In the genomic region with DNA sequence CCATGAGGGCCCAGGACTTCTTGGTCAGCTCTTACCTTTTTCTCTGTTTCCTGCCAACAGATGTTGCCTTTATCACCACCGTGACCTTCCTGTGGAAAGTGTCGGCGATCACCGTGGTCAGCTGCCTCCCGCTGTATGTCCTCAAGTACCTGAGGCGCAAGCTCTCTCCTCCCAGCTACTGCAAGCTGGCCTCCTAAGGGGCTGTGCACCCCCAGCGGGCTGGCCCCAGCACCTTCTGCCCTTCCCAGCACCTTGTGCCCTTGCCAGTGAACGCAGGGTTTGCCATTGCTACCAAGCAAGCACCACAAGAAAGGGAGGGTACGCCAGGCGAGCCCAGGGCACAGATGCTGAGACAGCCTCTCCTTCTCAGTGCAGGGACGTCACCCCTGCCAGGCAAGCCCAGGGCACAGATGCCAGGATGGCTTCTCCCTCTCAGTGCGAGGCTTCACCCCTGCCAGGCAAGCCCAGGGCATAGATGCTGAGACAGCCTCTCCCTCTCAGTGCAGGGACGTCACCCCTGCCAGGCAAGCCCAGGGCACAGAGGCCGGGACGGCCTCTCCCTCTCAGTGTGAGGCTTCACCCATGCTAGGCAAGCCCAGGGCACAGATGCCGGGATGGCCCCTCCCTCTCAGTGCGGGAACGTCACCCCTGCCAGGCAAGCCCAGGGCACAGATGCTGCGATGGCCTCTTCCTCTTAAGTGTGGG, we compare ENCODE assay signal across 16 cellular contexts. TPM values are rescaled to one million over a fixed set of nuclear protein-coding genes. Genes with fewer than 3 reads are reported as not detected.
A peak's percentile ranks its signal among the peaks of the same experiment; 100 is the strongest.
DNase-seq lines count a peak whose midpoint lies in the region; ATAC-seq and TF ChIP-seq lines count a peak whose summit lies in the region.
"Had no signal": no experiment of that assay in that cellular context is flagged by ENCODE, and none has a peak within 500 bp of the region (broad histone marks: within the 10 kb centered on the region; RNA-seq: fewer than 3 reads in every experiment).

No MANE protein-coding gene starts in this region.

- peaks cover 42% of the 10 kb centered on the region for H3K36me3 ChIP-seq in lower lobe of right lung
- H3K36me3 ChIP-seq: HAP-1 had no signal

- H3K27me3 ChIP-seq in dorsolateral prefrontal cortex: no peaks in the 10 kb centered on the region
- no peaks in the 10 kb centered on the region for H3K27me3 ChIP-seq in lower lobe of right lung (ENCODE audit: low read depth)

- peaks cover 7% of the 10 kb centered on the region for H3K4me1 ChIP-seq in lower lobe of right lung

- H3K4me3 ChIP-seq in dorsolateral prefrontal cortex (no peak overlapping the region), lower lobe of right lung (no peak overlapping the region)
- H3K4me3 ChIP-seq: HAP-1, K562, PC-9 had no signal

- H3K9me3 ChIP-seq in lower lobe of right lung: no peaks in the 10 kb centered on the region
- H3K9me3 ChIP-seq: HAP-1 had no signal

- DNase-seq in cardiac septum (ENCODE audit: low spot score) (peak; percentile 69), Right ventricle myocardium superior (no peak), dorsolateral prefrontal cortex (peak in 1 of 10 donors; percentile 52), posterior vena cava (ENCODE audit: low spot score) (peak; percentile 65), 8988T (no peak), lower lobe of right lung (no peak)
- DNase-seq: DND-41, NCI-H1436 treated with DMSO at 0.1 percent for 48 hours, NCI-H2081, NCI-H510A, NCI-H774, PC-9 had no signal

- H3K27ac ChIP-seq in dorsolateral prefrontal cortex (peak overlapping the region in 32 of 59 donors; percentile 3 to 73 (median 31)), lower lobe of right lung (no peak overlapping the region)
- H3K27ac ChIP-seq: C4-2B, PC-9 had no signal

- ATAC-seq in Right ventricle myocardium superior (ENCODE audit: poor library complexity) (no peak), HG02938 (IDR thresholded peaks at IDR 0.05; ENCODE audit: unreplicated experiment) (no peak), lower lobe of right lung (no peak)
- ATAC-seq: K562 had no signal

- intact Hi-C loops in cardiac septum (cut with DNase I): no loop called here
- intact Hi-C loops in Right ventricle myocardium superior (cut with DNase I): no loop called here
- intact Hi-C loops in dorsolateral prefrontal cortex (cut with DNase I): no loop called here
- intact Hi-C loops in posterior vena cava (cut with DNase I): no loop called here
- intact Hi-C loops in lower lobe of right lung (cut with DNase I): no loop called here

- TF ChIP-seq CTCF in dorsolateral prefrontal cortex (IDR thresholded peaks at IDR 0.05 in 54 of 56, conservative IDR thresholded peaks at IDR 0.05 in 2 of 56; ENCODE audit: low read depth in 1 of 56, partially characterized antibody in 56 of 56): no peak
- no peak for TF ChIP-seq CTCF in lower lobe of right lung (IDR thresholded peaks at IDR 0.05)

RNA-seq across cellular contexts. Expression of gene NFATC1, which starts 18.4 kb away (rescaled TPM):
- 16.4 TPM for total RNA-seq in cardiac septum
- total RNA-seq in Right ventricle myocardium superior: 19.8 TPM
- 10 to 100 TPM in 17 of 120 experiments, 1 to 10 TPM in 103; 1.9 to 17.4 (median 6.1) TPM for total RNA-seq in dorsolateral prefrontal cortex
- total RNA-seq in posterior vena cava: 10 to 100 TPM; 23.9 to 26.9 TPM
- 21.4 TPM for total RNA-seq in lower lobe of right lung

Comparison
In these comparisons a context has a peak if more than half of its experiments do, and no peak if none do; other contexts are left out.
1. DNase-seq: peak in cardiac septum (single experiment) and posterior vena cava (single experiment); none in Right ventricle myocardium superior (single experiment), 8988T (single experiment) and lower lobe of right lung (single experiment).